Comparison of ENCODE assay signal across 10 cellular contexts in genomic region chr6:1312193-1312443, GRCh38. TPM values are rescaled to one million over a fixed set of nuclear protein-coding genes. Genes with fewer than 3 reads are reported as not detected.
DNase-seq lines count a peak whose midpoint lies in the region; ATAC-seq and TF ChIP-seq lines count a peak whose summit lies in the region.
"Had no signal": no experiment of that assay in that cellular context is flagged by ENCODE, and none has a peak within 500 bp of the region (broad histone marks: within the 10 kb centered on the region; RNA-seq: fewer than 3 reads in every experiment).

No MANE protein-coding gene starts in this region.

- H3K36me3 Mint-ChIP-seq in activated CD4-positive, alpha-beta T cell treated with anti-CD3 and anti-CD28 coated beads, Interleukin-2, amount 10 ng/mL, durations not matched to agents 7 days and 5 days (ENCODE audit: low read depth), result peaks cover 4% of the 10 kb centered on the region

- H3K4me3 ChIP-seq in body of pancreas (peak overlapping the region; percentile 11 to 14), liver (ENCODE audit: low read depth in 1 of 3, low read length in 3 of 3) (peak overlapping the region in 2 of 3 donors; percentile 37 to 54), testis (peak overlapping the region; percentile 37 to 46)

- POLR2A ChIA-PET in activated CD4-positive, alpha-beta T cell treated with anti-CD3 and anti-CD28 coated beads, Interleukin-2, amount 10 ng/mL, durations not matched to agents 7 days and 5 days (lab: Charles Lee), result no interaction called here

- peaks cover 24% of the 10 kb centered on the region for H3K4me1 Mint-ChIP-seq in activated CD4-positive, alpha-beta T cell treated with anti-CD3 and anti-CD28 coated beads, Interleukin-2, amount 10 ng/mL, durations not matched to agents 7 days and 5 days

- no peak overlapping the region for H3K9ac ChIP-seq in liver (ENCODE audit: low read depth in 1 of 2, low read length in 2 of 2)

- no peaks in the 10 kb centered on the region for H3K9me3 Mint-ChIP-seq in activated CD4-positive, alpha-beta T cell treated with anti-CD3 and anti-CD28 coated beads, Interleukin-2, amount 10 ng/mL, durations not matched to agents 7 days and 5 days

- intact Hi-C loops in body of pancreas (cut with DNase I), result no loop called here
- intact Hi-C loops in testis (cut with DNase I; ENCODE audit: low total_unique reads), result no loop called here
- intact Hi-C loops in head of caudate nucleus (cut with DNase I), result no loop called here

- peak; percentile 4 for ATAC-seq in body of pancreas
- no peak for ATAC-seq in HG03280 (IDR thresholded peaks at IDR 0.05; ENCODE audit: unreplicated experiment)

- no peak for TF ChIP-seq RAD21 in liver (IDR thresholded peaks at IDR 0.05)

- H3K27ac Mint-ChIP-seq in activated CD4-positive, alpha-beta T cell treated with anti-CD3 and anti-CD28 coated beads, Interleukin-2, amount 10 ng/mL, durations not matched to agents 7 days and 5 days, result peak overlapping the region; percentile 50

- H3K27ac ChIP-seq in body of pancreas (peak overlapping the region; percentile 56 to 87 (median 83)), liver (ENCODE audit: low read depth in 1 of 2, low read length in 2 of 2) (peak overlapping the region; percentile 81 to 88), testis (no peak overlapping the region)

- H3K4me3 Mint-ChIP-seq in activated CD4-positive, alpha-beta T cell treated with anti-CD3 and anti-CD28 coated beads, Interleukin-2, amount 10 ng/mL, durations not matched to agents 7 days and 5 days, result peak overlapping the region; percentile 62

- TF ChIP-seq POLR2A in body of pancreas (IDR thresholded peaks at IDR 0.05) (no peak), testis (IDR thresholded peaks at IDR 0.05) (no peak)

- no peaks in the 10 kb centered on the region for H3K36me3 ChIP-seq in body of pancreas (replicated peaks in 1 of 2; ENCODE audit: insufficient read depth in 1 of 2, low read depth in 2 of 2)
- H3K36me3 ChIP-seq in liver (ENCODE audit: control insufficient read depth in 4 of 4, insufficient read depth in 3 of 4, low read depth in 1 of 4, low read length in 3 of 4), result no peaks in the 10 kb centered on the region
- no peaks in the 10 kb centered on the region for H3K36me3 ChIP-seq in testis (ENCODE audit: low read depth, missing control alignments)

- H3K4me1 ChIP-seq in body of pancreas (peaks cover 34% of the 10 kb centered on the region), liver (ENCODE audit: control insufficient read depth in 4 of 4, insufficient read depth in 4 of 4, low read length in 3 of 4) (peaks cover 15 to 40% (median 24%) of the 10 kb centered on the region in 4 donors), testis (peaks cover 22% of the 10 kb centered on the region)

- no peak for DNase-seq in activated CD4-positive, alpha-beta T cell treated with anti-CD3 and anti-CD28 coated beads, Interleukin-2, amount 10 ng/mL, durations not matched to agents 7 days and 5 days
- DNase-seq in activated CD4-positive, alpha-beta T cell treated with anti-CD3 and anti-CD28 coated beads, Interleukin-2, amount 50 U/mL, for 1 hour, result no peak
- DNase-seq in body of pancreas, result no peak
- no peak for DNase-seq in testis
- no peak for DNase-seq in GDM1 (lab: John Stamatoyannopoulos, UW)
- no peak for DNase-seq in head of caudate nucleus

- no peaks in the 10 kb centered on the region for H3K9me3 ChIP-seq in body of pancreas
- H3K9me3 ChIP-seq in liver (ENCODE audit: control insufficient read depth in 4 of 4, low read length in 3 of 4), result no peaks in the 10 kb centered on the region
- no peaks in the 10 kb centered on the region for H3K9me3 ChIP-seq in testis

- CTCF ChIA-PET in activated CD4-positive, alpha-beta T cell treated with anti-CD3 and anti-CD28 coated beads, Interleukin-2, amount 10 ng/mL, durations not matched to agents 7 days and 5 days (lab: Charles Lee), result no interaction called here

- 0% methylated on average over 14 to 23 of the region's 23 CpGs for WGBS in body of pancreas, 2 donors
- WGBS in liver, result 2% methylated on average over 23 of the region's 23 CpGs
- WGBS in testis, 2 donors, result 1% methylated on average over 23 of the region's 23 CpGs; no CpG with 5 or more reads in 1 of the 2 donors

- H3K27me3 ChIP-seq in body of pancreas (peaks cover 0 to 4% of the 10 kb centered on the region in 2 donors), liver (ENCODE audit: control insufficient read depth in 4 of 4, insufficient read depth in 4 of 4, low read length in 3 of 4) (peaks cover 0 to 3% (median 1%) of the 10 kb centered on the region in 4 donors), testis (no peaks in the 10 kb centered on the region)

- TF ChIP-seq CTCF in body of pancreas (IDR thresholded peaks at IDR 0.05), result no peak
- no peak for TF ChIP-seq CTCF in liver (IDR thresholded peaks at IDR 0.05; ENCODE audit: low read depth, low read length, missing input control)
- TF ChIP-seq CTCF in testis (IDR thresholded peaks at IDR 0.05), result no peak

- H3K27me3 Mint-ChIP-seq in activated CD4-positive, alpha-beta T cell treated with anti-CD3 and anti-CD28 coated beads, Interleukin-2, amount 10 ng/mL, durations not matched to agents 7 days and 5 days, result peaks cover 70% of the 10 kb centered on the region

TF ChIP-seq in liver, 16 proteins besides CTCF, POLR2A, EP300 and RAD21:
- TF ChIP-seq HNF4G (IDR thresholded peaks at IDR 0.05), result no peak
- no peak for TF ChIP-seq RXRA (IDR thresholded peaks at IDR 0.05)
- TF ChIP-seq TAF1 (conservative IDR thresholded peaks at IDR 0.05), result no peak
- TF ChIP-seq, protein P1, sequence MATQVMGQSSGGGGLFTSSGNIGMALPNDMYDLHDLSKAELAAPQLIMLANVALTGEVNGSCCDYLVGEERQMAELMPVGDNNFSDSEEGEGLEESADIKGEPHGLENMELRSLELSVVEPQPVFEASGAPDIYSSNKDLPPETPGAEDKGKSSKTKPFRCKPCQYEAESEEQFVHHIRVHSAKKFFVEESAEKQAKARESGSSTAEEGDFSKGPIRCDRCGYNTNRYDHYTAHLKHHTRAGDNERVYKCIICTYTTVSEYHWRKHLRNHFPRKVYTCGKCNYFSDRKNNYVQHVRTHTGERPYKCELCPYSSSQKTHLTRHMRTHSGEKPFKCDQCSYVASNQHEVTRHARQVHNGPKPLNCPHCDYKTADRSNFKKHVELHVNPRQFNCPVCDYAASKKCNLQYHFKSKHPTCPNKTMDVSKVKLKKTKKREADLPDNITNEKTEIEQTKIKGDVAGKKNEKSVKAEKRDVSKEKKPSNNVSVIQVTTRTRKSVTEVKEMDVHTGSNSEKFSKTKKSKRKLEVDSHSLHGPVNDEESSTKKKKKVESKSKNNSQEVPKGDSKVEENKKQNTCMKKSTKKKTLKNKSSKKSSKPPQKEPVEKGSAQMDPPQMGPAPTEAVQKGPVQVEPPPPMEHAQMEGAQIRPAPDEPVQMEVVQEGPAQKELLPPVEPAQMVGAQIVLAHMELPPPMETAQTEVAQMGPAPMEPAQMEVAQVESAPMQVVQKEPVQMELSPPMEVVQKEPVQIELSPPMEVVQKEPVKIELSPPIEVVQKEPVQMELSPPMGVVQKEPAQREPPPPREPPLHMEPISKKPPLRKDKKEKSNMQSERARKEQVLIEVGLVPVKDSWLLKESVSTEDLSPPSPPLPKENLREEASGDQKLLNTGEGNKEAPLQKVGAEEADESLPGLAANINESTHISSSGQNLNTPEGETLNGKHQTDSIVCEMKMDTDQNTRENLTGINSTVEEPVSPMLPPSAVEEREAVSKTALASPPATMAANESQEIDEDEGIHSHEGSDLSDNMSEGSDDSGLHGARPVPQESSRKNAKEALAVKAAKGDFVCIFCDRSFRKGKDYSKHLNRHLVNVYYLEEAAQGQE (IDR thresholded peaks at IDR 0.05), result no peak
- no peak for TF ChIP-seq JUND (IDR thresholded peaks at IDR 0.05)
- no peak for TF ChIP-seq EGR1 (IDR thresholded peaks at IDR 0.05; ENCODE audit: low read depth in 2 of 2)
- no peak for TF ChIP-seq YY1 (IDR thresholded peaks at IDR 0.05)
- no peak for TF ChIP-seq NR2F2 (IDR thresholded peaks at IDR 0.05)
- no peak for TF ChIP-seq SP1 (IDR thresholded peaks at IDR 0.05)
- TF ChIP-seq FOXA2 (IDR thresholded peaks at IDR 0.05), result no peak
- no peak for TF ChIP-seq FOXA1 (IDR thresholded peaks at IDR 0.05)
- TF ChIP-seq ATF3 (IDR thresholded peaks at IDR 0.05), result no peak
- no peak for TF ChIP-seq GABPA (IDR thresholded peaks at IDR 0.05 in 1 of 2, conservative IDR thresholded peaks at IDR 0.05 in 1 of 2)
- TF ChIP-seq, protein P2, sequence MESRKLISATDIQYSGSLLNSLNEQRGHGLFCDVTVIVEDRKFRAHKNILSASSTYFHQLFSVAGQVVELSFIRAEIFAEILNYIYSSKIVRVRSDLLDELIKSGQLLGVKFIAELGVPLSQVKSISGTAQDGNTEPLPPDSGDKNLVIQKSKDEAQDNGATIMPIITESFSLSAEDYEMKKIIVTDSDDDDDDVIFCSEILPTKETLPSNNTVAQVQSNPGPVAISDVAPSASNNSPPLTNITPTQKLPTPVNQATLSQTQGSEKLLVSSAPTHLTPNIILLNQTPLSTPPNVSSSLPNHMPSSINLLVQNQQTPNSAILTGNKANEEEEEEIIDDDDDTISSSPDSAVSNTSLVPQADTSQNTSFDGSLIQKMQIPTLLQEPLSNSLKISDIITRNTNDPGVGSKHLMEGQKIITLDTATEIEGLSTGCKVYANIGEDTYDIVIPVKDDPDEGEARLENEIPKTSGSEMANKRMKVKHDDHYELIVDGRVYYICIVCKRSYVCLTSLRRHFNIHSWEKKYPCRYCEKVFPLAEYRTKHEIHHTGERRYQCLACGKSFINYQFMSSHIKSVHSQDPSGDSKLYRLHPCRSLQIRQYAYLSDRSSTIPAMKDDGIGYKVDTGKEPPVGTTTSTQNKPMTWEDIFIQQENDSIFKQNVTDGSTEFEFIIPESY (IDR thresholded peaks at IDR 0.05), result no peak
- TF ChIP-seq, protein P3, sequence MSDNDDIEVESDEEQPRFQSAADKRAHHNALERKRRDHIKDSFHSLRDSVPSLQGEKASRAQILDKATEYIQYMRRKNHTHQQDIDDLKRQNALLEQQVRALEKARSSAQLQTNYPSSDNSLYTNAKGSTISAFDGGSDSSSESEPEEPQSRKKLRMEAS (IDR thresholded peaks at IDR 0.05), result no peak

RNA-seq across cellular contexts. Expression of gene FOXQ1, which starts 0.2 kb away (rescaled TPM):
- not detected for total RNA-seq in activated CD4-positive, alpha-beta T cell treated with anti-CD3 and anti-CD28 coated beads, Interleukin-2, amount 10 ng/mL, durations not matched to agents 7 days and 5 days
- 10 to 100 TPM in 1 of 2 donors, 1 to 10 TPM in 1; 4.9 to 17.4 TPM for total RNA-seq in body of pancreas
- 1 to 10 TPM in 1 of 2 donors, not detected in 1; 1.1 TPM for total RNA-seq in liver
- under 1 TPM in 1 of 2 donors, not detected in 1; 0.28 TPM for polyA plus RNA-seq in liver
- total RNA-seq in testis, result 1 to 10 TPM; 1.7 TPM
- 0.53 TPM for polyA plus RNA-seq in testis (ENCODE audit: insufficient read depth, low read depth, low replicate concordance)
- total RNA-seq: glomerular endothelial cell, SK-MEL-5 had no signal

Comparison
In these comparisons a context has a peak if more than half of its experiments do, and no peak if none do; other contexts are left out.
1. H3K27ac ChIP-seq: peak in body of pancreas (4 of 4) and liver (2 of 2); none in testis (0 of 2).
2. Peak in every context shown above with its lines, with median percentiles within 50 percentile points of each other: H3K4me3 ChIP-seq.